ENCODE assay signal across 1 cellular context in the genomic region with DNA sequence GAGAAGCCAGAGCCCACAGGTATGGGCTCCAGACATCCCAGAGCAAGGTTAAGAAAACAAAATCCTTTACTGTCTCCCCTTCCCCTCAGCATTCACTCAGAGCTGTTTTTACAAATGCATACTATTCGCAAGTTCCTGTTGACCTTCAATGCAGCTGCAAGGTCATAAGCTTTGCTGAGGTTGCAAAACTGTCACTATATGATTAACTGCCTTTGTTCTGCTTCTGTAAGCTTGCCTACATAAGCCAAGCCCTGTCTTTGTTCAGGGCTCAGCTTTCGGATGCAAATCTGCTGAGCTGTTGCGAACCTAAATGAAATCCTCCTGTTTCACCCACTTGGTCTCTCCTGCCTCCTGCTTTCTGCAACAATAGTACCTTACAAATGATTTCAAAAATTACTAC.
TF ChIP-seq lines count a peak whose summit lies in the region.

No MANE protein-coding gene starts in this region.

TF ChIP-seq in K562, 482 proteins besides CTCF, POLR2A, EP300 and RAD21:
- TF ChIP-seq C11orf30 (IDR thresholded peaks at IDR 0.05; ENCODE audit: low read depth) (peak; percentile 43; the same call in 1 of the 2 replicates), MAFG (tag; conservative IDR thresholded peaks at IDR 0.05) (0 out of 2 replicates have a peak, but pooled peaks have one; percentile 7), ZNF316 (IDR thresholded peaks at IDR 0.05) (peak; percentile 57), ESRRA (IDR thresholded peaks at IDR 0.05; ENCODE audit: borderline replicate concordance, low read depth) (0 out of 2 replicates have a peak, but pooled peaks have one; percentile 46), MEIS2 (IDR thresholded peaks at IDR 0.05; ENCODE audit: partially characterized antibody) (peak; percentile 42)
